In the genomic region with DNA sequence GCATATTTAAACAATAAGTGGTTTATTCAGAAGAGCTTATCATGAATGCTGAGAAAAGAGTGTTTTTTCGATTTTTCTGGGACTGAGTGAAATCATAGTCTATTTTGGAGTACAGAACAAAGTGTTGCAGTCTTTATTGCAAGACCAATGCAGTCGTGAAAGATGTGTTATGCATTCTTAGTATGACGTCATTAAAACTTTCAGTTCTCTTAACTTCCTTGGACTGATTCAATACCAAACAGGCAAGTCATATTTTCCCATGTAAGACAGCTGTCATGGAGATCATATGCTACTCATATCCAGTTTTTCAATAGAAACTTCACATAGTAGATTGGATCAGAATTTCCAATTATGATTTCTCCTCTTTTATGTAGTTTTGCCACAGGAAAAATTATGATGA, we compare ENCODE assay signal across 26 cellular contexts.
"Had no signal": no experiment of that assay in that cellular context is flagged by ENCODE, and none has a peak within 500 bp of the region (broad histone marks: within the 10 kb centered on the region; RNA-seq: fewer than 3 reads in every experiment).

No MANE protein-coding gene starts in this region.

- H3K9me3 Mint-ChIP-seq: brain had no signal

- H3K27me3 ChIP-seq: cardiac muscle cell, MG63 had no signal

- DNase-seq: activated CD4-positive, alpha-beta memory T cell treated with anti-CD3 and anti-CD28 coated beads for 36 hours; activated CD4-positive, alpha-beta T cell treated with anti-CD3 and anti-CD28 coated beads, Interleukin-2, amount 10 ng/mL, durations not matched to agents 7 days and 5 days; activated CD4-positive, CD25-positive, alpha-beta regulatory T cell; activated CD8-positive, alpha-beta memory T cell treated with anti-CD3 and anti-CD28 coated beads for 24 hours; activated gamma-delta T cell; activated naive CD4-positive, alpha-beta T cell treated with anti-CD3 and anti-CD28 coated beads for 36 hours; activated T-cell treated with anti-CD3 and anti-CD28 coated beads for 4 hours; activated T-cell treated with anti-CD3 and anti-CD28 coated beads, Interleukin-2, amount 50 U/mL, for 48 hours; amygdala; MG63; NCI-H1105; NCI-H1436; NCI-H1694 treated with DMSO at 0.1 percent for 48 hours; NCI-H2081; NCI-H510A treated with DMSO at 0.1 percent for 48 hours; NCI-H69; NK-92 treated with Interleukin-12 subunit alpha and Interleukin-12 subunit beta, amount 100 ng/mL, for 24 hours; PC-3; SHP77 treated with DMSO at 0.1 percent for 48 hours had no signal

- H3K36me3 ChIP-seq: cardiac muscle cell, MG63 had no signal

- H3K27ac ChIP-seq: cardiac muscle cell had no signal

- H3K9me3 ChIP-seq: MG63 had no signal

- H3K36me3 Mint-ChIP-seq: activated CD4-positive, alpha-beta memory T cell treated with anti-CD3 and anti-CD28 coated beads for 36 hours; activated naive CD8-positive, alpha-beta T cell; brain had no signal

- H3K27me3 Mint-ChIP-seq: activated CD4-positive, alpha-beta memory T cell treated with anti-CD3 and anti-CD28 coated beads for 36 hours; activated CD4-positive, alpha-beta T cell treated with anti-CD3 and anti-CD28 coated beads, Interleukin-2, amount 10 ng/mL, durations not matched to agents 7 days and 5 days; activated naive CD8-positive, alpha-beta T cell; activated T-helper 17 cell treated with anti-CD3 and anti-CD28 coated beads, Interleukin-2, amount 50 U/mL, for 72 hours; brain had no signal

- ATAC-seq: activated T-helper 17 cell treated with anti-CD3 and anti-CD28 coated beads, Interleukin-2, amount 50 U/mL, for 72 hours; PC-3 had no signal

- H3K4me3 Mint-ChIP-seq: activated CD4-positive, alpha-beta memory T cell treated with anti-CD3 and anti-CD28 coated beads for 36 hours; activated CD4-positive, alpha-beta T cell treated with anti-CD3 and anti-CD28 coated beads, Interleukin-2, amount 10 ng/mL, durations not matched to agents 7 days and 5 days; activated naive CD4-positive, alpha-beta T cell treated with anti-CD3 and anti-CD28 coated beads for 36 hours; activated naive CD8-positive, alpha-beta T cell; activated T-helper 17 cell treated with anti-CD3 and anti-CD28 coated beads, Interleukin-2, amount 50 U/mL, for 72 hours; brain; T-helper 1 cell treated with Interleukin-12 subunit alpha and Interleukin-12 subunit beta and Interleukin-4 antibody, amounts not matched to agents 30 μg/mL and 1 μg/mL, for 36 hours had no signal

- FAIRE-seq: astrocyte, RCC 7860 had no signal

- H3K27ac Mint-ChIP-seq: activated CD4-positive, alpha-beta memory T cell treated with anti-CD3 and anti-CD28 coated beads for 36 hours; activated CD4-positive, alpha-beta T cell treated with anti-CD3 and anti-CD28 coated beads, Interleukin-2, amount 10 ng/mL, durations not matched to agents 7 days and 5 days; activated naive CD4-positive, alpha-beta T cell treated with anti-CD3 and anti-CD28 coated beads for 36 hours; activated naive CD8-positive, alpha-beta T cell; activated T-helper 17 cell treated with anti-CD3 and anti-CD28 coated beads, Interleukin-2, amount 50 U/mL, for 72 hours; brain; T-helper 1 cell treated with Interleukin-12 subunit alpha and Interleukin-12 subunit beta and Interleukin-4 antibody, amounts not matched to agents 30 μg/mL and 1 μg/mL, for 36 hours had no signal

- H3K4me1 Mint-ChIP-seq: activated CD4-positive, alpha-beta T cell treated with anti-CD3 and anti-CD28 coated beads, Interleukin-2, amount 10 ng/mL, durations not matched to agents 7 days and 5 days; activated T-helper 17 cell treated with anti-CD3 and anti-CD28 coated beads, Interleukin-2, amount 50 U/mL, for 72 hours; brain had no signal

- H3K4me3 ChIP-seq: cardiac muscle cell, MG63 had no signal
